Comparison of ENCODE assay signal across 8 cellular contexts in genomic region chr6:57172136-57173055, GRCh38. TPM values are rescaled to one million over a fixed set of nuclear protein-coding genes. Genes with fewer than 3 reads are reported as not detected.
A peak's percentile ranks its signal among the peaks of the same experiment; 100 is the strongest.
DNase-seq lines count a peak whose midpoint lies in the region; ATAC-seq and TF ChIP-seq lines count a peak whose summit lies in the region.

Gene BAG2 (plus strand): TSS chr6:57172326. CDS start chr6:57172698, 372 bp downstream.

- no peaks in the 10 kb centered on the region for H3K36me3 ChIP-seq in BE2C

- H3K4me1 ChIP-seq in BE2C, result no peaks in the 10 kb centered on the region

- no peaks in the 10 kb centered on the region for H3K27me3 ChIP-seq in BE2C

- DNase-seq in BE2C (peak; percentile 83), NCI-H524 treated with DMSO at 0.1 percent for 48 hours (lab: John Stamatoyannopoulos, UW) (peak; percentile 38), coronary artery (ENCODE audit: low spot score) (peak; percentile 94), left kidney (ENCODE audit: low read depth, low spot score) (peak; percentile 94)
- DNase-seq in activated CD4-positive, alpha-beta T cell treated with anti-CD3 and anti-CD28 coated beads for 48 hours, result peak; percentile 96
- peak; percentile 92 for DNase-seq in stimulated activated CD4-positive, alpha-beta T cell treated with anti-CD3 and anti-CD28 coated beads, Interleukin-1b, Interleukin-23, amount 100 ng/mL, for 48 hours

- peak within 1 kb of the TSS; percentile 92 to 96 for H3K27ac ChIP-seq in coronary artery

- ATAC-seq in GM19043 (IDR thresholded peaks at IDR 0.05; ENCODE audit: low read depth, unreplicated experiment), result peak; percentile 77
- ATAC-seq in HG03354 (IDR thresholded peaks at IDR 0.05; ENCODE audit: poor library complexity, severe bottlenecking, unreplicated experiment), result peak; percentile 88

- no peaks in the 10 kb centered on the region for H3K9me3 ChIP-seq in BE2C

- peak within 1 kb of the TSS; percentile 89 for H3K4me3 ChIP-seq in BE2C (ENCODE audit: low read depth, low read length)
- peak within 1 kb of the TSS; percentile 76 for H3K4me3 ChIP-seq in coronary artery

- no peak for TF ChIP-seq CTCF in BE2C (IDR thresholded peaks at IDR 0.05; ENCODE audit: low read depth, low read length)
- TF ChIP-seq CTCF in coronary artery (IDR thresholded peaks at IDR 0.05), result peak; percentile 23

RNA-seq across cellular contexts. Expression of gene BAG2, which starts in this region (rescaled TPM):
- 0.73 TPM for polyA plus RNA-seq in BE2C (2012; ENCODE audit: insufficient read depth, insufficient read length, low read depth)

Comparison
In these comparisons a context has a peak if more than half of its experiments do, and no peak if none do; other contexts are left out.
1. Peak in every context shown above with its lines: DNase-seq, ATAC-seq, H3K4me3 ChIP-seq and H3K27ac ChIP-seq.
2. DNase-seq: peak in every context shown above with its lines; median percentile 96 in activated CD4-positive, alpha-beta T cell treated with anti-CD3 and anti-CD28 coated beads for 48 hours; 94 in coronary artery; 94 in left kidney; 92 in stimulated activated CD4-positive, alpha-beta T cell treated with anti-CD3 and anti-CD28 coated beads, Interleukin-1b, Interleukin-23, amount 100 ng/mL, for 48 hours; 83 in BE2C; 38 in NCI-H524 treated with DMSO at 0.1 percent for 48 hours.